19 cellular contexts compared by ENCODE assay signal in genomic region chr2:100036020-100036419, GRCh38.
DNase-seq lines count a peak whose midpoint lies in the region; ATAC-seq and TF ChIP-seq lines count a peak whose summit lies in the region.
"Had no signal": no experiment of that assay in that cellular context is flagged by ENCODE, and none has a peak within 500 bp of the region (broad histone marks: within the 10 kb centered on the region; RNA-seq: fewer than 3 reads in every experiment).

No MANE protein-coding gene starts in this region.

- no peak for TF ChIP-seq POLR2A in uterus (IDR thresholded peaks at IDR 0.05)

- no peak for ATAC-seq in naive B cell (ENCODE audit: low read depth in 2 of 2)
- no peak for ATAC-seq in GM18517 (IDR thresholded peaks at IDR 0.05; ENCODE audit: unreplicated experiment)
- ATAC-seq: GM12878 had no signal

- no peaks in the 10 kb centered on the region for H3K4me1 ChIP-seq in uterus
- H3K4me1 ChIP-seq: BE2C had no signal

- H3K27ac ChIP-seq in uterus, result no peak overlapping the region
- H3K27ac ChIP-seq: GM23248, HL-60 had no signal

- H3K9me3 ChIP-seq in uterus, result no peaks in the 10 kb centered on the region
- H3K9me3 ChIP-seq: BE2C, HAP-1 had no signal

- TF ChIP-seq CTCF in chondrocyte (IDR thresholded peaks at IDR 0.05) (no peak), uterus (IDR thresholded peaks at IDR 0.05) (no peak)

- H3K27me3 Mint-ChIP-seq in chondrocyte (ENCODE audit: low read depth) (no peaks in the 10 kb centered on the region), naive B cell (no peaks in the 10 kb centered on the region)
- peaks cover 2% of the 10 kb centered on the region for H3K27me3 Mint-ChIP-seq in T-helper 2 cell treated with Interferon-gamma antibody and Interleukin-4, amounts not matched to agents 5 μg/mL and 100 μg/mL, for 36 hours (ENCODE audit: low read depth)
- H3K27me3 Mint-ChIP-seq: CD4-positive, CD25-positive, alpha-beta regulatory T cell had no signal

- DNase-seq in NCI-H2171 treated with DMSO at 0.1 percent for 48 hours (lab: John Stamatoyannopoulos, UW), result peak; percentile 35
- no peak for DNase-seq in NCI-H2171 (lab: John Stamatoyannopoulos, UW)
- DNase-seq in chondrocyte (ENCODE audit: low spot score), result no peak
- no peak for DNase-seq in naive B cell
- DNase-seq in T-helper 2 cell treated with Interferon-gamma antibody and Interleukin-4, amounts not matched to agents 5 μg/mL and 100 μg/mL, for 36 hours (ENCODE audit: low spot score), result no peak
- no peak for DNase-seq in pons (ENCODE audit: low spot score)
- DNase-seq in uterus, result no peak
- DNase-seq: 8988T; BE2C; C1 segment of cervical spinal cord; CD4-positive, CD25-positive, alpha-beta regulatory T cell; CD8-positive, alpha-beta memory T cell; DND-41; EL; GM23248 had no signal

- intact Hi-C loops in uterus (cut with DNase I; ENCODE audit: low total_unique reads), result no loop called here

- H3K27ac Mint-ChIP-seq in chondrocyte (ENCODE audit: unreplicated experiment), result peak overlapping the region; percentile 1
- H3K27ac Mint-ChIP-seq in naive B cell, result peak overlapping the region in 4 of 6 donors; percentile 32 to 91 (median 82)
- H3K27ac Mint-ChIP-seq in T-helper 2 cell treated with Interferon-gamma antibody and Interleukin-4, amounts not matched to agents 5 μg/mL and 100 μg/mL, for 36 hours, result no peak overlapping the region
- H3K27ac Mint-ChIP-seq: CD4-positive, CD25-positive, alpha-beta regulatory T cell; CD8-positive, alpha-beta memory T cell had no signal

- H3K9me3 Mint-ChIP-seq in chondrocyte (ENCODE audit: low read depth), result no peaks in the 10 kb centered on the region
- H3K9me3 Mint-ChIP-seq in naive B cell, result peaks cover 0 to 5% (median 0%) of the 10 kb centered on the region in 7 donors
- H3K9me3 Mint-ChIP-seq in T-helper 2 cell treated with Interferon-gamma antibody and Interleukin-4, amounts not matched to agents 5 μg/mL and 100 μg/mL, for 36 hours, result no peaks in the 10 kb centered on the region
- H3K9me3 Mint-ChIP-seq: CD8-positive, alpha-beta memory T cell had no signal

- peaks cover 40% of the 10 kb centered on the region for H3K4me1 Mint-ChIP-seq in chondrocyte (ENCODE audit: low read depth)
- H3K4me1 Mint-ChIP-seq in naive B cell, result peaks cover 52 to 68% (median 56%) of the 10 kb centered on the region in 3 donors
- H3K4me1 Mint-ChIP-seq in T-helper 2 cell treated with Interferon-gamma antibody and Interleukin-4, amounts not matched to agents 5 μg/mL and 100 μg/mL, for 36 hours (ENCODE audit: low read depth), result no peaks in the 10 kb centered on the region
- H3K4me1 Mint-ChIP-seq: CD8-positive, alpha-beta memory T cell had no signal

- H3K36me3 Mint-ChIP-seq in chondrocyte (ENCODE audit: low read depth), result peaks cover 6% of the 10 kb centered on the region
- H3K36me3 Mint-ChIP-seq in naive B cell, result peaks cover 11 to 25% of the 10 kb centered on the region in 2 donors
- H3K36me3 Mint-ChIP-seq in T-helper 2 cell treated with Interferon-gamma antibody and Interleukin-4, amounts not matched to agents 5 μg/mL and 100 μg/mL, for 36 hours (ENCODE audit: low read depth), result no peaks in the 10 kb centered on the region
- H3K36me3 Mint-ChIP-seq: CD8-positive, alpha-beta memory T cell had no signal

- no peak overlapping the region for H3K4me3 Mint-ChIP-seq in chondrocyte (ENCODE audit: unreplicated experiment)
- H3K4me3 Mint-ChIP-seq in naive B cell, result peak overlapping the region in 2 of 8 donors; percentile 33 to 40
- H3K4me3 Mint-ChIP-seq in T-helper 2 cell treated with Interferon-gamma antibody and Interleukin-4, amounts not matched to agents 5 μg/mL and 100 μg/mL, for 36 hours, result no peak overlapping the region
- H3K4me3 Mint-ChIP-seq: CD4-positive, CD25-positive, alpha-beta regulatory T cell; CD8-positive, alpha-beta memory T cell had no signal

- H3K27me3 ChIP-seq in uterus, result no peaks in the 10 kb centered on the region
- H3K27me3 ChIP-seq: BE2C had no signal

- no peaks in the 10 kb centered on the region for H3K36me3 ChIP-seq in uterus
- H3K36me3 ChIP-seq: BE2C, HAP-1 had no signal

- no peak overlapping the region for H3K4me3 ChIP-seq in uterus
- H3K4me3 ChIP-seq: GM12878, GM23248, HAP-1 had no signal
